In genomic region chr19:5903054-5903501, GRCh38 we compare ENCODE assay signal across 8 cellular contexts. TPM values are rescaled to one million over a fixed set of nuclear protein-coding genes. Genes with fewer than 3 reads are reported as not detected.
A peak's percentile ranks its signal among the peaks of the same experiment; 100 is the strongest.
DNase-seq lines count a peak whose midpoint lies in the region; ATAC-seq, FAIRE-seq and TF ChIP-seq lines count a peak whose summit lies in the region.

No MANE protein-coding gene starts in this region.

- dilution Hi-C loops in endothelial cell of umbilical vein (cut with MboI; ENCODE audit: extremely low pct_ligation_motif_present, low sequenced_read_pairs), result no loop called here

- H3K4me3 ChIP-seq in GM23338 (peak overlapping the region; percentile 91), endothelial cell of umbilical vein (replicated peaks in 1 of 3; ENCODE audit: insufficient read depth in 1 of 3, low read depth in 1 of 3, low read length in 3 of 3) (peak overlapping the region; percentile 45 to 89 (median 86)), neutrophil (ENCODE audit: low read depth in 1 of 2, low read length in 1 of 2) (peak overlapping the region; percentile 83 to 98)

- peaks cover 19% of the 10 kb centered on the region for H3K36me3 Mint-ChIP-seq in GM23338 (ENCODE audit: low read depth)

- no peaks in the 10 kb centered on the region for H3K9me3 Mint-ChIP-seq in GM23338

- H3K4me3 Mint-ChIP-seq in GM23338, result peak overlapping the region; percentile 99

- H3K27me3 ChIP-seq in GM23338 (ENCODE audit: insufficient read depth) (no peaks in the 10 kb centered on the region), endothelial cell of umbilical vein (ENCODE audit: control insufficient read depth in 2 of 2, insufficient read depth in 2 of 2, low read length in 2 of 2) (no peaks in the 10 kb centered on the region), neutrophil (no peaks in the 10 kb centered on the region)

- H3K27ac ChIP-seq in GM23338 (ENCODE audit: low read depth), result peak overlapping the region; percentile 95
- H3K27ac ChIP-seq in endothelial cell of umbilical vein (ENCODE audit: insufficient read depth, low read depth, low read length), result peak overlapping the region; percentile 90
- peak overlapping the region; percentile 90 for H3K27ac ChIP-seq in neutrophil

- no peaks in the 10 kb centered on the region for H3K36me3 ChIP-seq in GM23338 (ENCODE audit: insufficient read depth)
- H3K36me3 ChIP-seq in endothelial cell of umbilical vein (ENCODE audit: control insufficient read depth in 2 of 2, extremely low read depth in 1 of 2, insufficient read depth in 2 of 2, low read length in 2 of 2), result peaks cover 0 to 2% of the 10 kb centered on the region in 2 experiments
- peaks cover 3% of the 10 kb centered on the region for H3K36me3 ChIP-seq in neutrophil

- peak overlapping the region; percentile 99 for H3K9ac ChIP-seq in endothelial cell of umbilical vein (replicated peaks; ENCODE audit: extremely low read depth, insufficient read depth, low read length)

- 0 out of 3 replicates have a peak, but pooled peaks cover 3% of the 10 kb centered on the region for H3K4me1 Mint-ChIP-seq in GM23338

- FAIRE-seq in endothelial cell of umbilical vein (lab: Jason Lieb, UNC), result no peak

- H3K79me2 ChIP-seq in GM23338 (replicated peaks; ENCODE audit: insufficient read depth) (peaks cover 41% of the 10 kb centered on the region), endothelial cell of umbilical vein (ENCODE audit: control insufficient read depth, insufficient read depth, low read length) (peaks cover 36% of the 10 kb centered on the region)

- H3K4me1 ChIP-seq in GM23338 (ENCODE audit: insufficient read depth) (no peaks in the 10 kb centered on the region), endothelial cell of umbilical vein (ENCODE audit: control insufficient read depth, extremely low read depth, insufficient read depth, low read length) (peaks cover 8% of the 10 kb centered on the region), neutrophil (ENCODE audit: control insufficient read depth in 1 of 2, insufficient read depth in 1 of 2, low read depth in 1 of 2, low read length in 1 of 2) (peaks cover 21 to 27% of the 10 kb centered on the region in 2 experiments)

- intact Hi-C loops in endothelial cell of umbilical vein (cut with micrococcal nuclease), result loop anchor here (5.0 to 10.0 kb wide), 3 partner anchors 59 to 212 kb away; partner anchors contain the start of gene RFX2

- no peaks in the 10 kb centered on the region for H3K9me1 ChIP-seq in endothelial cell of umbilical vein (replicated peaks; ENCODE audit: control insufficient read depth, extremely low read depth, insufficient read depth, low read length)

- no peak for TF ChIP-seq CTCF in GM23338 (conservative IDR thresholded peaks at IDR 0.05; ENCODE audit: low read depth in 2 of 2)
- TF ChIP-seq CTCF in endothelial cell of umbilical vein (IDR thresholded peaks at IDR 0.05; ENCODE audit: extremely low read depth in 1 of 2, insufficient read depth in 1 of 2, low read depth in 1 of 2, low read length in 2 of 2), result no peak
- TF ChIP-seq CTCF in neutrophil (IDR thresholded peaks at IDR 0.05), result no peak
- no peak for TF ChIP-seq CTCF in GM20000 (IDR thresholded peaks at IDR 0.05; ENCODE audit: extremely low read depth, missing control alignments)

- H3K4me2 ChIP-seq in GM23338, result peak overlapping the region; percentile 94
- peak overlapping the region; percentile 32 for H3K4me2 ChIP-seq in endothelial cell of umbilical vein (ENCODE audit: insufficient read depth, low read length)

- H3K27ac Mint-ChIP-seq in GM23338, result peak overlapping the region; percentile 99

- DNase-seq in GM23338 (ENCODE audit: low spot score) (peak; percentile 46), RPMI7951 (ENCODE audit: low read depth) (peak; percentile 58), endothelial cell of umbilical vein (ENCODE audit: low read depth, low spot score) (no peak), GM20000 (ENCODE audit: low spot score) (no peak), HPDE6-E6E7 (ENCODE audit: extremely low spot score) (no peak)

- no TSS peak for BruUV-seq in endothelial cell of umbilical vein (replicated peaks; lab: Mats Ljungman, UMichigan)

- H2AFZ ChIP-seq in GM23338, result peak overlapping the region; percentile 79
- H2AFZ ChIP-seq in endothelial cell of umbilical vein (ENCODE audit: low read depth, low read length), result peak overlapping the region; percentile 30

- POLR2A ChIA-PET in endothelial cell of umbilical vein (lab: Charles Lee), result interaction anchor here (0.6 to 3.0 kb wide), 4 partner anchors 33 to 91 kb away, joined by 3 to 14 read pairs (median 4); no protein-coding TSS in a partner anchor

- H3F3A ChIP-seq in GM23338 (replicated peaks; ENCODE audit: low read depth), result no peaks in the 10 kb centered on the region

- TF ChIP-seq POLR2A in endothelial cell of umbilical vein (IDR thresholded peaks at IDR 0.05; ENCODE audit: low read depth, low read length), result no peak

- no peaks in the 10 kb centered on the region for H3K9me2 ChIP-seq in GM23338 (ENCODE audit: insufficient read depth)

- CTCF ChIA-PET in endothelial cell of umbilical vein (lab: Charles Lee), result interaction anchor here (1.1 to 3.5 kb wide), 4 partner anchors 65 to 183 kb away, joined by 3 to 37 read pairs (median 5); partner anchors contain the start of genes CATSPERD and LONP1

- H3K9me3 ChIP-seq in endothelial cell of umbilical vein (replicated peaks; ENCODE audit: control insufficient read depth, insufficient read depth, low read length), result no peaks in the 10 kb centered on the region
- no peaks in the 10 kb centered on the region for H3K9me3 ChIP-seq in neutrophil

- peaks cover 16% of the 10 kb centered on the region for H3K27me3 Mint-ChIP-seq in GM23338 (ENCODE audit: insufficient read depth, low read depth, poor library complexity)

- peaks cover 32% of the 10 kb centered on the region for H4K20me1 ChIP-seq in GM23338 (replicated peaks; ENCODE audit: insufficient read depth)
- H4K20me1 ChIP-seq in endothelial cell of umbilical vein (replicated peaks; ENCODE audit: control insufficient read depth, extremely low read depth, insufficient read depth, low read length), result no peaks in the 10 kb centered on the region

- ATAC-seq in GM23338 (no peak), GM18511 (IDR thresholded peaks at IDR 0.05; ENCODE audit: unreplicated experiment) (no peak), GM18873 (IDR thresholded peaks at IDR 0.05; ENCODE audit: low FRiP score, unreplicated experiment) (no peak)

RNA-seq across cellular contexts. Expression of gene NDUFA11, which starts 0.5 kb away (rescaled TPM):
- total RNA-seq in GM23338 (2014; rRNA removed; shearing (Covaris generic)), result 171 and 187 TPM in 2 replicates
- polyA plus RNA-seq in GM23338 (2016; fragmentation: Nextera tagmentation; extraction: Ambion mirVana) (523 and 558 TPM in 2 replicates), endothelial cell of umbilical vein (876 and 1,690 TPM in 2 replicates)
- 470 and 521 TPM in 2 replicates for total RNA-seq in RPMI7951 (2014; rRNA removed; shearing (Covaris generic))
- total RNA-seq in endothelial cell of umbilical vein, result 281 and 283 TPM in 2 replicates
- polyA plus RNA-seq in endothelial cell of umbilical vein (2011; cell fraction: cytosol; rRNA removed), result 491 and 683 TPM in 2 replicates
- polyA plus RNA-seq in endothelial cell of umbilical vein (2011; cell fraction: nucleus; rRNA removed), result 195 and 273 TPM in 2 replicates
- 256 and 303 TPM in 2 replicates for polyA plus RNA-seq in endothelial cell of umbilical vein (2012)
- polyA minus RNA-seq in endothelial cell of umbilical vein, result 50.8 and 68.0 TPM in 2 replicates
- 39.5 TPM for polyA minus RNA-seq in endothelial cell of umbilical vein (2011; cell fraction: cytosol; rRNA and poly(A)+ RNA removed)
- 16.4 and 23.1 TPM in 2 replicates for polyA minus RNA-seq in endothelial cell of umbilical vein (2011; cell fraction: nucleus; rRNA and poly(A)+ RNA removed)

RNA-seq across cellular contexts. Expression of gene VMAC, which starts 1.6 kb away (rescaled TPM):
- total RNA-seq in GM23338 (2014; rRNA removed; shearing (Covaris generic)), result 3.2 and 3.7 TPM in 2 replicates
- polyA plus RNA-seq in GM23338 (2016; fragmentation: Nextera tagmentation; extraction: Ambion mirVana) (0.79 and 0.89 TPM in 2 replicates), endothelial cell of umbilical vein (6.9 and 8.9 TPM in 2 replicates)
- total RNA-seq in RPMI7951 (2014; rRNA removed; shearing (Covaris generic)), result 1.4 and 1.5 TPM in 2 replicates
- 4.4 and 4.7 TPM in 2 replicates for total RNA-seq in endothelial cell of umbilical vein
- 2.1 and 3.2 TPM in 2 replicates for polyA plus RNA-seq in endothelial cell of umbilical vein (2011; cell fraction: cytosol; rRNA removed)
- 21.6 TPM in 2 replicates for polyA plus RNA-seq in endothelial cell of umbilical vein (2011; cell fraction: nucleus; rRNA removed)
- polyA plus RNA-seq in endothelial cell of umbilical vein (2012), result 2.1 and 2.6 TPM in 2 replicates
- 1.9 and 3.9 TPM in 2 replicates for polyA minus RNA-seq in endothelial cell of umbilical vein
- 0.72 TPM for polyA minus RNA-seq in endothelial cell of umbilical vein (2011; cell fraction: cytosol; rRNA and poly(A)+ RNA removed)
- polyA minus RNA-seq in endothelial cell of umbilical vein (2011; cell fraction: nucleus; rRNA and poly(A)+ RNA removed), result 4.0 and 4.6 TPM in 2 replicates

RNA-seq across cellular contexts. Expression of gene CAPS, which starts 11.0 kb away (rescaled TPM):
- total RNA-seq in GM23338 (2014; rRNA removed; shearing (Covaris generic)), result 0.74 and 3.2 TPM in 2 replicates
- polyA plus RNA-seq in GM23338 (2016; fragmentation: Nextera tagmentation; extraction: Ambion mirVana) (1.5 and 2.5 TPM in 2 replicates), endothelial cell of umbilical vein (8.9 and 11.3 TPM in 2 replicates)
- 1.6 and 1.8 TPM in 2 replicates for total RNA-seq in RPMI7951 (2014; rRNA removed; shearing (Covaris generic))
- total RNA-seq in endothelial cell of umbilical vein, result 6.1 and 6.9 TPM in 2 replicates
- polyA plus RNA-seq in endothelial cell of umbilical vein (2011; cell fraction: cytosol; rRNA removed), result 1.5 and 3.3 TPM in 2 replicates
- 26.1 and 29.4 TPM in 2 replicates for polyA plus RNA-seq in endothelial cell of umbilical vein (2011; cell fraction: nucleus; rRNA removed)
- polyA plus RNA-seq in endothelial cell of umbilical vein (2012), result 2.4 and 4.4 TPM in 2 replicates
- polyA minus RNA-seq in endothelial cell of umbilical vein, result 1.8 and 2.1 TPM in 2 replicates
- polyA minus RNA-seq in endothelial cell of umbilical vein (2011; cell fraction: cytosol; rRNA and poly(A)+ RNA removed), result not detected
- 3.8 and 5.6 TPM in 2 replicates for polyA minus RNA-seq in endothelial cell of umbilical vein (2011; cell fraction: nucleus; rRNA and poly(A)+ RNA removed)

RNA-seq across cellular contexts. Expression of gene FUT5, which starts 32.7 kb away (rescaled TPM):
- not detected in 2 replicates for total RNA-seq in GM23338 (2014; rRNA removed; shearing (Covaris generic))
- polyA plus RNA-seq in GM23338 (2016; fragmentation: Nextera tagmentation; extraction: Ambion mirVana) (0.10 TPM in 1 of 2 replicates, not detected in the other), endothelial cell of umbilical vein (not detected in 2 replicates)
- total RNA-seq in RPMI7951 (2014; rRNA removed; shearing (Covaris generic)), result not detected in 2 replicates
- not detected in 2 replicates for total RNA-seq in endothelial cell of umbilical vein
- polyA plus RNA-seq in endothelial cell of umbilical vein (2011; cell fraction: cytosol; rRNA removed), result not detected in 2 replicates
- not detected in 2 replicates for polyA plus RNA-seq in endothelial cell of umbilical vein (2011; cell fraction: nucleus; rRNA removed)
- not detected in 2 replicates for polyA plus RNA-seq in endothelial cell of umbilical vein (2012)
- polyA minus RNA-seq in endothelial cell of umbilical vein, result not detected in 2 replicates
- polyA minus RNA-seq in endothelial cell of umbilical vein (2011; cell fraction: cytosol; rRNA and poly(A)+ RNA removed), result not detected
- not detected in 2 replicates for polyA minus RNA-seq in endothelial cell of umbilical vein (2011; cell fraction: nucleus; rRNA and poly(A)+ RNA removed)

RNA-seq across cellular contexts. Expression of gene FUT3, which starts 51.8 kb away (rescaled TPM):
- total RNA-seq in GM23338 (2014; rRNA removed; shearing (Covaris generic)), result not detected in 2 replicates
- polyA plus RNA-seq in GM23338 (2016; fragmentation: Nextera tagmentation; extraction: Ambion mirVana), result 0.45 TPM in 1 of 2 replicates, not detected in the other
- not detected in 2 replicates for total RNA-seq in RPMI7951 (2014; rRNA removed; shearing (Covaris generic))
- not detected in 2 replicates for total RNA-seq in endothelial cell of umbilical vein
- not detected in 2 replicates for polyA plus RNA-seq in endothelial cell of umbilical vein
- not detected in 2 replicates for polyA plus RNA-seq in endothelial cell of umbilical vein (2011; cell fraction: cytosol; rRNA removed)
- polyA plus RNA-seq in endothelial cell of umbilical vein (2011; cell fraction: nucleus; rRNA removed), result not detected in 2 replicates
- polyA plus RNA-seq in endothelial cell of umbilical vein (2012), result not detected in 2 replicates
- not detected in 2 replicates for polyA minus RNA-seq in endothelial cell of umbilical vein
- not detected for polyA minus RNA-seq in endothelial cell of umbilical vein (2011; cell fraction: cytosol; rRNA and poly(A)+ RNA removed)
- polyA minus RNA-seq in endothelial cell of umbilical vein (2011; cell fraction: nucleus; rRNA and poly(A)+ RNA removed), result not detected in 2 replicates

Comparison
In these comparisons a context has a peak if more than half of its experiments do, and no peak if none do; other contexts are left out.
1. DNase-seq: peak in GM23338 (single experiment) and RPMI7951 (single experiment); none in endothelial cell of umbilical vein (single experiment), GM20000 (single experiment) and HPDE6-E6E7 (single experiment).
2. Peak in every context shown above with its lines, with median percentiles within 50 percentile points of each other: H3K27ac ChIP-seq and H3K4me3 ChIP-seq.